17 cellular contexts compared by ENCODE assay signal in genomic region chrX:140040397-140040796, GRCh38.
DNase-seq lines count a peak whose midpoint lies in the region; ATAC-seq, FAIRE-seq and TF ChIP-seq lines count a peak whose summit lies in the region.
"Had no signal": no experiment of that assay in that cellular context is flagged by ENCODE, and none has a peak within 500 bp of the region (broad histone marks: within the 10 kb centered on the region; RNA-seq: fewer than 3 reads in every experiment).

No MANE protein-coding gene starts in this region.

- BruUV-seq in HCT116 (replicated peaks; lab: Mats Ljungman, UMichigan): no TSS peak

- H3K79me2 ChIP-seq in HCT116 (ENCODE audit: insufficient read depth, low read length): no peaks in the 10 kb centered on the region

- no peaks in the 10 kb centered on the region for H4K20me1 ChIP-seq in HCT116 (ENCODE audit: insufficient read depth)

- RAD21 ChIA-PET in HCT116 (lab: Charles Lee; ENCODE audit: low non-redundant PET in 1 of 2, low total read pairs in 2 of 2, uncharacterized antibody in 2 of 2, unreplicated experiment in 2 of 2): no interaction called here

- no peak for TF ChIP-seq EP300 in transverse colon (IDR thresholded peaks at IDR 0.05; ENCODE audit: low read depth)

- no peaks in the 10 kb centered on the region for H3K9me2 ChIP-seq in HCT116 (ENCODE audit: insufficient read depth)

- H3K4me1 ChIP-seq in HCT116 (ENCODE audit: control insufficient read depth in 1 of 2, insufficient read depth in 2 of 2, low read length in 2 of 2) (peaks cover 0 to 2% of the 10 kb centered on the region in 2 experiments; a peak in 1 of 4 replicates), transverse colon (no peaks in the 10 kb centered on the region)
- H3K4me1 ChIP-seq: vagina had no signal

- H3K36me3 ChIP-seq in HCT116 (ENCODE audit: control insufficient read depth in 1 of 2, insufficient read depth in 2 of 2, low read length in 2 of 2): no peaks in the 10 kb centered on the region
- no peaks in the 10 kb centered on the region for H3K36me3 ChIP-seq in transverse colon
- H3K36me3 ChIP-seq: vagina had no signal

- peak; percentile 53 for ATAC-seq in HCT116
- no peak for ATAC-seq in HG03378 (IDR thresholded peaks at IDR 0.05; ENCODE audit: unreplicated experiment)
- no peak for ATAC-seq in GM19455 (IDR thresholded peaks at IDR 0.05; ENCODE audit: unreplicated experiment)
- ATAC-seq: right cardiac atrium, T-helper 17 cell had no signal

- intact Hi-C loops in HCT116 (cut with micrococcal nuclease): no loop called here
- intact Hi-C loops in transverse colon (cut with DNase I; ENCODE audit: low total_unique reads): no loop called here

- no peak for FAIRE-seq in GM12892 (lab: Jason Lieb, UNC)
- FAIRE-seq: colon had no signal

- H3K27me3 ChIP-seq in HCT116 (ENCODE audit: insufficient read depth, low read length) (no peaks in the 10 kb centered on the region), transverse colon (no peaks in the 10 kb centered on the region)
- H3K27me3 ChIP-seq: vagina had no signal

- H3K9ac ChIP-seq in HCT116 (ENCODE audit: low read length): no peak overlapping the region

- TF ChIP-seq RAD21 in HCT116 (IDR thresholded peaks at IDR 0.05; ENCODE audit: low read depth): no peak

- POLR2A ChIA-PET in HCT116 (lab: Charles Lee): interaction anchor here (0.6 kb wide), 1 partner anchor 660 kb away, joined by 3 read pairs; no protein-coding TSS in a partner anchor

- no peak overlapping the region for H2AFZ ChIP-seq in HCT116 (ENCODE audit: low read depth, low read length, poor library complexity, severe bottlenecking)

- H3K4me3 ChIP-seq in HCT116 (replicated peaks in 1 of 2; ENCODE audit: low read depth in 1 of 2, low read length in 2 of 2): no peak overlapping the region
- no peak overlapping the region for H3K4me3 ChIP-seq in epithelial cell of esophagus (ENCODE audit: low read length)
- no peak overlapping the region for H3K4me3 ChIP-seq in transverse colon
- H3K4me3 ChIP-seq: lung, vagina had no signal

- 55% methylated on average over 5 of the region's 5 CpGs; no CpG with 5 or more reads in 1 of the 2 donors for WGBS in transverse colon (ENCODE audit: low coverage in 1 of 2), 2 donors

- H3K9me3 ChIP-seq in HCT116 (ENCODE audit: control insufficient read depth in 1 of 2, insufficient read depth in 1 of 2, low read depth in 1 of 2, low read length in 2 of 2): no peaks in the 10 kb centered on the region
- no peaks in the 10 kb centered on the region for H3K9me3 ChIP-seq in transverse colon
- H3K9me3 ChIP-seq: vagina had no signal

- TF ChIP-seq POLR2A in HCT116 (IDR thresholded peaks at IDR 0.05; ENCODE audit: borderline replicate concordance, extremely low read depth, insufficient read depth, insufficient read length) (no peak), transverse colon (IDR thresholded peaks at IDR 0.05) (no peak), GM12892 (IDR thresholded peaks at IDR 0.05; ENCODE audit: low read depth, low read length) (no peak)

- DNase-seq in HCT116 (ENCODE audit: low read depth, low spot score) (no peak), OCI-M1 (lab: John Stamatoyannopoulos, UW) (peak; percentile 49), epithelial cell of esophagus (ENCODE audit: low read depth) (peak; percentile 54), transverse colon (peak; percentile 14), GM12892 (ENCODE audit: insufficient read length) (no peak)
- DNase-seq: activated CD4-positive, alpha-beta T cell treated with anti-CD3 and anti-CD28 coated beads for 4 hours; CD4-positive, alpha-beta memory T cell; NCI-H1048; NCI-H446; right cardiac atrium; stimulated activated CD4-positive, alpha-beta T cell treated with anti-CD3 and anti-CD28 coated beads, Interleukin-4, amount 100 ng/mL, for 24 hours; T-helper 17 cell had no signal

- no peak overlapping the region for H3K27ac ChIP-seq in HCT116 (ENCODE audit: low read depth, low read length)
- no peak overlapping the region for H3K27ac ChIP-seq in transverse colon
- H3K27ac ChIP-seq: vagina had no signal

- CTCF ChIA-PET in HCT116 (lab: Charles Lee): no interaction called here

- no peak overlapping the region for H3K4me2 ChIP-seq in HCT116 (ENCODE audit: low read length)

- TF ChIP-seq CTCF in HCT116 (IDR thresholded peaks at IDR 0.05 in 2 of 3, conservative IDR thresholded peaks at IDR 0.05 in 1 of 3; ENCODE audit: borderline replicate concordance in 1 of 3, insufficient read depth in 1 of 3, low read depth in 2 of 3, low read length in 2 of 3): no peak
- no peak for TF ChIP-seq CTCF in epithelial cell of esophagus (IDR thresholded peaks at IDR 0.05; ENCODE audit: insufficient read depth, low read depth, low read length, missing control alignments)
- TF ChIP-seq CTCF in transverse colon (IDR thresholded peaks at IDR 0.05): no peak

- in situ Hi-C loops in transverse colon (cut with MboI; ENCODE audit: low pct_ligation_motif_present in 1 of 4, low pct_unique_long_range_greater_than_20kb in 1 of 4, low sequenced_read_pairs in 3 of 4): no loop called here

TF ChIP-seq in HCT116, 20 proteins besides CTCF, POLR2A, EP300 and RAD21:
- TF ChIP-seq, protein P1, sequence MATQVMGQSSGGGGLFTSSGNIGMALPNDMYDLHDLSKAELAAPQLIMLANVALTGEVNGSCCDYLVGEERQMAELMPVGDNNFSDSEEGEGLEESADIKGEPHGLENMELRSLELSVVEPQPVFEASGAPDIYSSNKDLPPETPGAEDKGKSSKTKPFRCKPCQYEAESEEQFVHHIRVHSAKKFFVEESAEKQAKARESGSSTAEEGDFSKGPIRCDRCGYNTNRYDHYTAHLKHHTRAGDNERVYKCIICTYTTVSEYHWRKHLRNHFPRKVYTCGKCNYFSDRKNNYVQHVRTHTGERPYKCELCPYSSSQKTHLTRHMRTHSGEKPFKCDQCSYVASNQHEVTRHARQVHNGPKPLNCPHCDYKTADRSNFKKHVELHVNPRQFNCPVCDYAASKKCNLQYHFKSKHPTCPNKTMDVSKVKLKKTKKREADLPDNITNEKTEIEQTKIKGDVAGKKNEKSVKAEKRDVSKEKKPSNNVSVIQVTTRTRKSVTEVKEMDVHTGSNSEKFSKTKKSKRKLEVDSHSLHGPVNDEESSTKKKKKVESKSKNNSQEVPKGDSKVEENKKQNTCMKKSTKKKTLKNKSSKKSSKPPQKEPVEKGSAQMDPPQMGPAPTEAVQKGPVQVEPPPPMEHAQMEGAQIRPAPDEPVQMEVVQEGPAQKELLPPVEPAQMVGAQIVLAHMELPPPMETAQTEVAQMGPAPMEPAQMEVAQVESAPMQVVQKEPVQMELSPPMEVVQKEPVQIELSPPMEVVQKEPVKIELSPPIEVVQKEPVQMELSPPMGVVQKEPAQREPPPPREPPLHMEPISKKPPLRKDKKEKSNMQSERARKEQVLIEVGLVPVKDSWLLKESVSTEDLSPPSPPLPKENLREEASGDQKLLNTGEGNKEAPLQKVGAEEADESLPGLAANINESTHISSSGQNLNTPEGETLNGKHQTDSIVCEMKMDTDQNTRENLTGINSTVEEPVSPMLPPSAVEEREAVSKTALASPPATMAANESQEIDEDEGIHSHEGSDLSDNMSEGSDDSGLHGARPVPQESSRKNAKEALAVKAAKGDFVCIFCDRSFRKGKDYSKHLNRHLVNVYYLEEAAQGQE (IDR thresholded peaks at IDR 0.05; ENCODE audit: low read depth): no peak
- TF ChIP-seq FOSL1 (IDR thresholded peaks at IDR 0.05; ENCODE audit: low read depth) (no peak), CEBPB (IDR thresholded peaks at IDR 0.05; ENCODE audit: low read depth) (no peak), SRF (IDR thresholded peaks at IDR 0.05; ENCODE audit: low read depth) (no peak), ZNF274 (IDR thresholded peaks at IDR 0.05; ENCODE audit: low read depth, low read length) (no peak), SIN3A (IDR thresholded peaks at IDR 0.05; ENCODE audit: low read depth) (no peak), SP1 (IDR thresholded peaks at IDR 0.05; ENCODE audit: low read depth) (no peak), EGR1 (IDR thresholded peaks at IDR 0.05; ENCODE audit: low read depth) (no peak), ZFX (IDR thresholded peaks at IDR 0.05) (no peak), YY1 (IDR thresholded peaks at IDR 0.05; ENCODE audit: extremely low read depth, insufficient replicate concordance, low read depth, low read length) (no peak), POLR2AphosphoS5 (IDR thresholded peaks at IDR 0.05; ENCODE audit: low read depth, low read length) (no peak), MAX (IDR thresholded peaks at IDR 0.05) (no peak)
- TF ChIP-seq, protein P2, sequence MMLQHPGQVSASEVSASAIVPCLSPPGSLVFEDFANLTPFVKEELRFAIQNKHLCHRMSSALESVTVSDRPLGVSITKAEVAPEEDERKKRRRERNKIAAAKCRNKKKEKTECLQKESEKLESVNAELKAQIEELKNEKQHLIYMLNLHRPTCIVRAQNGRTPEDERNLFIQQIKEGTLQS (IDR thresholded peaks at IDR 0.05): no peak
- TF ChIP-seq, protein P3, sequence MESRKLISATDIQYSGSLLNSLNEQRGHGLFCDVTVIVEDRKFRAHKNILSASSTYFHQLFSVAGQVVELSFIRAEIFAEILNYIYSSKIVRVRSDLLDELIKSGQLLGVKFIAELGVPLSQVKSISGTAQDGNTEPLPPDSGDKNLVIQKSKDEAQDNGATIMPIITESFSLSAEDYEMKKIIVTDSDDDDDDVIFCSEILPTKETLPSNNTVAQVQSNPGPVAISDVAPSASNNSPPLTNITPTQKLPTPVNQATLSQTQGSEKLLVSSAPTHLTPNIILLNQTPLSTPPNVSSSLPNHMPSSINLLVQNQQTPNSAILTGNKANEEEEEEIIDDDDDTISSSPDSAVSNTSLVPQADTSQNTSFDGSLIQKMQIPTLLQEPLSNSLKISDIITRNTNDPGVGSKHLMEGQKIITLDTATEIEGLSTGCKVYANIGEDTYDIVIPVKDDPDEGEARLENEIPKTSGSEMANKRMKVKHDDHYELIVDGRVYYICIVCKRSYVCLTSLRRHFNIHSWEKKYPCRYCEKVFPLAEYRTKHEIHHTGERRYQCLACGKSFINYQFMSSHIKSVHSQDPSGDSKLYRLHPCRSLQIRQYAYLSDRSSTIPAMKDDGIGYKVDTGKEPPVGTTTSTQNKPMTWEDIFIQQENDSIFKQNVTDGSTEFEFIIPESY (IDR thresholded peaks at IDR 0.05; ENCODE audit: extremely low read depth, insufficient replicate concordance, low read length): no peak

Comparison
In these comparisons a context has a peak if more than half of its experiments do, and no peak if none do; other contexts are left out.
1. DNase-seq: peak in OCI-M1 (single experiment), epithelial cell of esophagus (single experiment) and transverse colon (single experiment); none in HCT116 (single experiment) and GM12892 (single experiment).